Comparison of ENCODE assay signal across 35 cellular contexts in the genomic region with DNA sequence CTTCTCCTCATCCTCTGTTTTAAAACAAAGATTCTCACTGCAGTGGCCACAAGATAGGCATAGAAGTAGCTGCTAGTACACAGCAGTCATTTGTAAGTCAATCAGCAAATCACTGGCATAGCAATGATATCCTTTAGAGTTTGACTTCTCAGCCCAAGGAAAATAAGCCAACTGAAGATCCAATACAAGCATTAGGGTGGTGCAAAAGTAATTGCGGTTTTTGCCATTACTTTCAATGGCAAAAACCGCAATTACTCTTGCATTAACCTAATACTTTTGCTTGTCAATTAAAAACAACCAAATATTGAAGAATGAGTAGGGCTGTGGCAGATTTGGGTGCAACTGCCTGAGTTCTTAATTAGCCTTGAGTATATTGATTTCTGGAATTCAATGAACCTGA. TPM values are rescaled to one million over a fixed set of nuclear protein-coding genes. Genes with fewer than 3 reads are reported as not detected.
"Had no signal": no experiment of that assay in that cellular context is flagged by ENCODE, and none has a peak within 500 bp of the region (broad histone marks: within the 10 kb centered on the region; RNA-seq: fewer than 3 reads in every experiment).

No MANE protein-coding gene starts in this region.

- H3K27me3 ChIP-seq: ovary, suprapubic skin, testis, tibial artery, upper lobe of right lung, uterus had no signal

- H3K4me1 ChIP-seq: parathyroid adenoma, psoas muscle, spleen, suprapubic skin, testis, tibial artery, transverse colon, upper lobe of right lung, uterus had no signal

- H3K36me3 Mint-ChIP-seq: naive thymus-derived CD8-positive, alpha-beta T cell; natural killer cell treated with Interleukin-12 subunit alpha and Interleukin-12 subunit beta and Interleukin-15 and Interleukin-18, amount 100 ng/mL, for 72 hours; stimulated activated memory B cell treated with anti-CD40 and anti-IgM and Interleukin-4, amounts not matched to agents 10 μg/mL and 1 μg/mL and 100 μg/mL, for 72 hours; type B pancreatic cell had no signal

- H3K4me3 ChIP-seq: ovary, psoas muscle, skin epidermis, smooth muscle cell, spleen, suprapubic skin, testis, tibial artery, transverse colon, upper lobe of right lung, uterus had no signal

- H3K79me2 ChIP-seq: parathyroid adenoma had no signal

- H3K4me1 Mint-ChIP-seq: naive thymus-derived CD8-positive, alpha-beta T cell; nephron progenitor cell; stimulated activated memory B cell treated with anti-CD40 and anti-IgM and Interleukin-4, amounts not matched to agents 10 μg/mL and 1 μg/mL and 100 μg/mL, for 72 hours; stimulated activated naive CD8-positive, alpha-beta T cell treated with anti-CD3 and anti-CD28 coated beads, Interleukin-15, amount 100 ng/mL, for 72 hours had no signal

- ATAC-seq: naive thymus-derived CD8-positive, alpha-beta T cell; natural killer cell treated with Interleukin-12 subunit alpha and Interleukin-12 subunit beta and Interleukin-15 and Interleukin-18, amount 100 ng/mL, for 72 hours; psoas muscle; right cardiac atrium; sciatic nerve; stimulated activated memory B cell treated with anti-CD40 and anti-IgM and Interleukin-4, amounts not matched to agents 10 μg/mL and 1 μg/mL and 100 μg/mL, for 72 hours; stimulated activated naive CD8-positive, alpha-beta T cell treated with anti-CD3 and anti-CD28 coated beads, Interleukin-15, amount 100 ng/mL, for 72 hours; stimulated activated naive CD8-positive, alpha-beta T cell treated with anti-CD3 and anti-CD28 coated beads, Interleukin-15, Interleukin-2, amounts not matched to agents 100 U/mL and 50 U/mL, for 24 hours; upper lobe of right lung had no signal

- H3K9me3 ChIP-seq: ovary, psoas muscle, spleen, suprapubic skin, testis, tibial artery, transverse colon, upper lobe of right lung, uterus had no signal

- H2AFZ ChIP-seq: parathyroid adenoma had no signal

- H3K27ac Mint-ChIP-seq: naive thymus-derived CD8-positive, alpha-beta T cell; natural killer cell treated with Interleukin-12 subunit alpha and Interleukin-12 subunit beta and Interleukin-15 and Interleukin-18, amount 100 ng/mL, for 72 hours; nephron progenitor cell; progenitor cell of endocrine pancreas; stimulated activated memory B cell treated with anti-CD40 and anti-IgM and Interleukin-4, amounts not matched to agents 10 μg/mL and 1 μg/mL and 100 μg/mL, for 72 hours; stimulated activated naive CD8-positive, alpha-beta T cell treated with anti-CD3 and anti-CD28 coated beads, Interleukin-15, amount 100 ng/mL, for 72 hours; type B pancreatic cell had no signal

- H3K9ac ChIP-seq: parathyroid adenoma had no signal

- H3K4me3 Mint-ChIP-seq: naive thymus-derived CD8-positive, alpha-beta T cell; natural killer cell treated with Interleukin-12 subunit alpha and Interleukin-12 subunit beta and Interleukin-15 and Interleukin-18, amount 100 ng/mL, for 72 hours; nephron progenitor cell; neural crest cell; stimulated activated memory B cell treated with anti-CD40 and anti-IgM and Interleukin-4, amounts not matched to agents 10 μg/mL and 1 μg/mL and 100 μg/mL, for 72 hours; stimulated activated naive CD8-positive, alpha-beta T cell treated with anti-CD3 and anti-CD28 coated beads, Interleukin-15, amount 100 ng/mL, for 72 hours; type B pancreatic cell had no signal

- H3K36me3 ChIP-seq: ovary, spleen, suprapubic skin, tibial artery, transverse colon, upper lobe of right lung, uterus had no signal

- H3K9me3 Mint-ChIP-seq: naive thymus-derived CD8-positive, alpha-beta T cell; natural killer cell treated with Interleukin-12 subunit alpha and Interleukin-12 subunit beta and Interleukin-15 and Interleukin-18, amount 100 ng/mL, for 72 hours; nephron progenitor cell; neural crest cell; stimulated activated memory B cell treated with anti-CD40 and anti-IgM and Interleukin-4, amounts not matched to agents 10 μg/mL and 1 μg/mL and 100 μg/mL, for 72 hours; stimulated activated naive CD8-positive, alpha-beta T cell treated with anti-CD3 and anti-CD28 coated beads, Interleukin-15, amount 100 ng/mL, for 72 hours had no signal

- H3K4me2 ChIP-seq: smooth muscle cell had no signal

- H3K27me3 Mint-ChIP-seq: stimulated activated naive CD8-positive, alpha-beta T cell treated with anti-CD3 and anti-CD28 coated beads, Interleukin-15, amount 100 ng/mL, for 72 hours had no signal

- DNase-seq: naive thymus-derived CD8-positive, alpha-beta T cell; nephron progenitor cell; occipital lobe; ovary; posterior cingulate gyrus; psoas muscle; right cardiac atrium; spleen; stimulated activated CD4-positive, alpha-beta T cell treated with anti-CD3 and anti-CD28 coated beads, Interleukin-12 subunit alpha, Interleukin-12 subunit beta, amount 100 ng/mL, for 4 hours; stimulated activated CD4-positive, alpha-beta T cell treated with anti-CD3 and anti-CD28 coated beads, Interleukin-1b, Interleukin-23, amount 100 ng/mL, for 48 hours; stimulated activated CD4-positive, alpha-beta T cell treated with anti-CD3 and anti-CD28 coated beads, Interleukin-4, amount 100 ng/mL, for 1 hour; stimulated activated CD4-positive, alpha-beta T cell treated with anti-CD3 and anti-CD28 coated beads, Interleukin-4, amount 100 ng/mL, for 4 hours; stimulated activated CD8-positive, alpha-beta memory T cell treated with anti-CD3 and anti-CD28 coated beads, Interleukin-4, amount 100 ng/mL, for 48 hours; stimulated activated naive CD4-positive, alpha-beta T cell; stimulated activated naive CD8-positive, alpha-beta T cell treated with anti-CD3 and anti-CD28 coated beads, Interleukin-15, amount 100 ng/mL, for 72 hours; stimulated activated naive CD8-positive, alpha-beta T cell treated with anti-CD3 and anti-CD28 coated beads, Interleukin-15, Interleukin-2, amounts not matched to agents 100 U/mL and 50 U/mL, for 24 hours; substantia nigra; testis; tibial artery; transverse colon; upper lobe of right lung; uterus had no signal

- H3K27ac ChIP-seq: ovary, parathyroid adenoma, psoas muscle, skin epidermis, spleen, suprapubic skin, testis, tibial artery, transverse colon, upper lobe of right lung, uterus had no signal

RNA-seq across cellular contexts. Expression of gene G6PC2, which starts 2.8 kb away (rescaled TPM):
- total RNA-seq: naive thymus-derived CD8-positive, alpha-beta T cell; natural killer cell treated with Interleukin-12 subunit alpha and Interleukin-12 subunit beta and Interleukin-15 and Interleukin-18, amount 100 ng/mL, for 72 hours; neural crest cell; occipital lobe; osteoblast; progenitor cell of endocrine pancreas; psoas muscle; renal cortical epithelial cell; right cardiac atrium; sciatic nerve; smooth muscle cell; spleen; suprapubic skin; upper lobe of right lung; urinary bladder had no signal
- polyA plus RNA-seq: naive thymus-derived CD8-positive, alpha-beta T cell; ovary; right cardiac atrium; smooth muscle cell; spleen; urinary bladder had no signal

RNA-seq across cellular contexts. Expression of gene SPC25, which starts 13.7 kb away (rescaled TPM):
- polyA plus RNA-seq: naive thymus-derived CD8-positive, alpha-beta T cell; right cardiac atrium had no signal
